ENCODE assay signal across 15 cellular contexts in genomic region chr6:54810182-54810581, GRCh38. TPM values are rescaled to one million over a fixed set of nuclear protein-coding genes. Genes with fewer than 3 reads are reported as not detected.
A peak's percentile ranks its signal among the peaks of the same experiment; 100 is the strongest.
DNase-seq lines count a peak whose midpoint lies in the region; ATAC-seq and TF ChIP-seq lines count a peak whose summit lies in the region.
"Had no signal": no experiment of that assay in that cellular context is flagged by ENCODE, and none has a peak within 500 bp of the region (broad histone marks: within the 10 kb centered on the region; RNA-seq: fewer than 3 reads in every experiment).

No MANE protein-coding gene starts in this region.

- ATAC-seq in GM18505 (IDR thresholded peaks at IDR 0.05; ENCODE audit: unreplicated experiment) (no peak), T-helper 17 cell (no peak)
- ATAC-seq: GM12878 had no signal

- H3K4me1 ChIP-seq in HEK293 (ENCODE audit: control insufficient read depth, insufficient read depth, low read length) (no peaks in the 10 kb centered on the region), adipocyte (ENCODE audit: control insufficient read depth, insufficient read depth, low read length) (no peaks in the 10 kb centered on the region), esophagus squamous epithelium (peaks cover 0 to 5% (median 0%) of the 10 kb centered on the region in 3 donors)
- H3K4me1 ChIP-seq: BE2C had no signal

- H3K4me3 ChIP-seq in HEK293 (ENCODE audit: low read depth, low read length) (no peak overlapping the region), adipocyte (ENCODE audit: low read length) (no peak overlapping the region), fibroblast of villous mesenchyme (ENCODE audit: low read depth, low read length) (no peak overlapping the region), esophagus squamous epithelium (no peak overlapping the region)
- H3K4me3 ChIP-seq: GM12878, GM23248 had no signal

- no peak for TF ChIP-seq CTCF in HEK293 (tag by site-specific recombination; IDR thresholded peaks at IDR 0.05)
- TF ChIP-seq CTCF in fibroblast of villous mesenchyme (IDR thresholded peaks at IDR 0.05; ENCODE audit: insufficient read depth, low read depth, low read length) = no peak
- no peak for TF ChIP-seq CTCF in esophagus squamous epithelium (IDR thresholded peaks at IDR 0.05)

- no peaks in the 10 kb centered on the region for H3K36me3 Mint-ChIP-seq in T-helper 17 cell (ENCODE audit: low read depth)
- H3K36me3 Mint-ChIP-seq: CD4-positive, alpha-beta memory T cell had no signal

- H3K9me3 ChIP-seq in HEK293 (ENCODE audit: control insufficient read depth, insufficient read depth, low read depth, low read length) = no peaks in the 10 kb centered on the region; the same call in 1 of the 2 replicates
- H3K9me3 ChIP-seq in adipocyte (ENCODE audit: control insufficient read depth, low read length) = peaks cover 3% of the 10 kb centered on the region
- H3K9me3 ChIP-seq in T-helper 17 cell (ENCODE audit: control insufficient read depth, low read length, poor library complexity, severe bottlenecking) = no peaks in the 10 kb centered on the region
- no peaks in the 10 kb centered on the region for H3K9me3 ChIP-seq in esophagus squamous epithelium
- H3K9me3 ChIP-seq: BE2C had no signal

- POLR2A ChIA-PET in HEK293 (lab: Yijun Ruan, JAX) = no interaction called here

- CTCF ChIA-PET in HEK293 (lab: Yijun Ruan, JAX) = interaction anchor here (0.6 to 1.6 kb wide), 3 partner anchors 82 to 297 kb away, joined by 3 to 4 read pairs (median 3); no protein-coding TSS in a partner anchor

- H3K27me3 Mint-ChIP-seq in T-helper 17 cell = no peaks in the 10 kb centered on the region
- H3K27me3 Mint-ChIP-seq: CD4-positive, alpha-beta memory T cell had no signal

- H3K4me1 Mint-ChIP-seq in T-helper 17 cell = no peaks in the 10 kb centered on the region
- H3K4me1 Mint-ChIP-seq: CD4-positive, alpha-beta memory T cell had no signal

- H3K27ac Mint-ChIP-seq in T-helper 17 cell = no peak overlapping the region
- H3K27ac Mint-ChIP-seq: CD4-positive, alpha-beta memory T cell had no signal

- peak; percentile 13 for DNase-seq in MV-4-11 (lab: John Stamatoyannopoulos, UW)
- peak; percentile 29 for DNase-seq in adipocyte (ENCODE audit: low read depth)
- DNase-seq in fibroblast of villous mesenchyme (ENCODE audit: low read depth) = peak; percentile 19
- DNase-seq in T-helper 17 cell = no peak
- no peak for DNase-seq in esophagus squamous epithelium (lab: John Stamatoyannopoulos, UW)
- DNase-seq: BE2C; CD4-positive, alpha-beta memory T cell; DMS79; GM23248; H7 had no signal

- no peak overlapping the region for H3K4me3 Mint-ChIP-seq in T-helper 17 cell
- H3K4me3 Mint-ChIP-seq: CD4-positive, alpha-beta memory T cell had no signal

- TF ChIP-seq POLR2A in GM18505 (IDR thresholded peaks at IDR 0.05; ENCODE audit: borderline replicate concordance, extremely low read depth, insufficient read depth, insufficient read length) (no peak), esophagus squamous epithelium (IDR thresholded peaks at IDR 0.05) (no peak)

- no peaks in the 10 kb centered on the region for H3K27me3 ChIP-seq in adipocyte (replicated peaks; ENCODE audit: control insufficient read depth, insufficient read depth, low read length)
- H3K27me3 ChIP-seq in esophagus squamous epithelium = no peaks in the 10 kb centered on the region
- H3K27me3 ChIP-seq: BE2C had no signal

- H3K27ac ChIP-seq in HEK293 (ENCODE audit: extremely low read depth, low read depth, low read length) (no peak overlapping the region), esophagus squamous epithelium (no peak overlapping the region)
- H3K27ac ChIP-seq: C4-2B, GM23248 had no signal

- intact Hi-C loops in esophagus squamous epithelium (cut with DNase I) = no loop called here

- H3K9ac ChIP-seq in adipocyte (ENCODE audit: low read length) = no peak overlapping the region
- H3K9ac ChIP-seq: GM23248 had no signal

- H3K36me3 ChIP-seq in HEK293 (ENCODE audit: control insufficient read depth in 2 of 2, insufficient read depth in 1 of 2, low read length in 2 of 2) (no peaks in the 10 kb centered on the region), adipocyte (ENCODE audit: control insufficient read depth, insufficient read depth, low read length, severe bottlenecking) (no peaks in the 10 kb centered on the region), esophagus squamous epithelium (no peaks in the 10 kb centered on the region)
- H3K36me3 ChIP-seq: BE2C had no signal

TF ChIP-seq in HEK293, 187 proteins besides CTCF, POLR2A, EP300 and RAD21:
- no peak for TF ChIP-seq ZNF677 (tag by site-specific recombination; IDR thresholded peaks at IDR 0.05)
- no peak for TF ChIP-seq ZNF280C (tag by site-specific recombination; IDR thresholded peaks at IDR 0.05)
- TF ChIP-seq GLIS2 (tag by site-specific recombination; IDR thresholded peaks at IDR 0.05) = no peak
- TF ChIP-seq BCL11B (tag by site-specific recombination; IDR thresholded peaks at IDR 0.05; ENCODE audit: low read depth) = no peak
- TF ChIP-seq ZNF830 (tag by site-specific recombination; IDR thresholded peaks at IDR 0.05; ENCODE audit: low read depth) = no peak
- no peak for TF ChIP-seq IKZF3 (tag by site-specific recombination; IDR thresholded peaks at IDR 0.05)
- TF ChIP-seq ATF2 (tag by site-specific recombination; IDR thresholded peaks at IDR 0.05; ENCODE audit: low read depth) = peak; percentile 56
- no peak for TF ChIP-seq ZNF548 (tag by site-specific recombination; IDR thresholded peaks at IDR 0.05)

RNA-seq across cellular contexts. Expression of gene FAM83B, which starts 36.4 kb away (rescaled TPM):
- total RNA-seq in fibroblast of villous mesenchyme = 0.43 TPM in 1 of 2 replicates, not detected in the other
- not detected for total RNA-seq in T-helper 17 cell
- 10 to 100 TPM; 57.8 to 88.9 (median 59.8) TPM for total RNA-seq in esophagus squamous epithelium
- total RNA-seq: CD4-positive, alpha-beta memory T cell; G401; GM23248 had no signal

Comparison
In these comparisons a context has a peak if more than half of its experiments do, and no peak if none do; other contexts are left out.
1. DNase-seq: peak in MV-4-11 (single experiment), adipocyte (single experiment) and fibroblast of villous mesenchyme (single experiment); none in T-helper 17 cell (0 of 3) and esophagus squamous epithelium (single experiment).
2. RNA of gene FAM83B, which starts 36.4 kb away (total RNA-seq): 57.8 to 88.9 TPM in esophagus squamous epithelium; 0.43 TPM in fibroblast of villous mesenchyme and not detected in T-helper 17 cell; every median in the first group is over 10 times any median in the second.